In genomic region chr20:53916173-53916512, GRCh38 we compare ENCODE assay signal across 1 cellular context.
A peak's percentile ranks its signal among the peaks of the same experiment; 100 is the strongest.
TF ChIP-seq lines count a peak whose summit lies in the region.

No MANE protein-coding gene starts in this region.

TF ChIP-seq in GM12878, 131 proteins besides CTCF, POLR2A, EP300 and RAD21 (continued from another document):
- TF ChIP-seq ZNF687 (IDR thresholded peaks at IDR 0.05) (no peak), ATF2 (IDR thresholded peaks at IDR 0.05; ENCODE audit: low read length) (0 out of 2 replicates have a peak, but pooled peaks have one; percentile 1), CBX5 (IDR thresholded peaks at IDR 0.05; ENCODE audit: low read depth) (no peak), NR2C1 (IDR thresholded peaks at IDR 0.05) (peak; percentile 3; the same call in 1 of the 2 replicates), MTA3 (IDR thresholded peaks at IDR 0.05; ENCODE audit: borderline replicate concordance, low read length) (0 out of 2 replicates have a peak, but pooled peaks have one; percentile 0)
